ENCODE assay signal across 13 cellular contexts in the genomic region with DNA sequence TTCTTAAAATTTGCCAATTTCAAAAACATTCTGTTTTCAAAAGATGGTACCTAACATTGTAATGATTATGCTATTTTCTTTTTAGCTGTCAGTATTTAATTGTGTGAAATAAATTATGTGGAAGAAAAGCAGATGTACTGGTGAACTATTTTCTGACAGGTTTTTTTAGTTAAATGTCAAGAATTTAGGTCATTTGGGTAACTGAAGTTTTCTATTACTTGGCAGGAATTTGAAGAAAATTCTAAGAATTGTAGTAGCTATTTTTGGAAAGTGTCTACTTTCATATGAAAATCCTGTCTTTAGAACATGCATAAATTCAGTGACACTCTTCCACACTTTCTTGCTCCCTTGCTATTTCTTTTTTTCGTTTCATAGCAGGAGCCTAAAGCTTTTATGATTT. TPM values are rescaled to one million over a fixed set of nuclear protein-coding genes. Genes with fewer than 3 reads are reported as not detected.
DNase-seq lines count a peak whose midpoint lies in the region; ATAC-seq and TF ChIP-seq lines count a peak whose summit lies in the region.
"Had no signal": no experiment of that assay in that cellular context is flagged by ENCODE, and none has a peak within 500 bp of the region (broad histone marks: within the 10 kb centered on the region; RNA-seq: fewer than 3 reads in every experiment).

No MANE protein-coding gene starts in this region.

- no peak overlapping the region for H3K4me3 ChIP-seq in CD8-positive, alpha-beta T cell (ENCODE audit: low read depth, low read length)
- H3K4me3 ChIP-seq: transverse colon had no signal

- CTCF ChIA-PET in CD8-positive, alpha-beta T cell (lab: Charles Lee), result interaction anchor here (0.6 to 2.8 kb wide), 10 partner anchors 11 to 98 kb away, joined by 3 to 17 read pairs (median 4); no protein-coding TSS in a partner anchor
- CTCF ChIA-PET in activated CD8-positive, alpha-beta T cell treated with anti-CD3 and anti-CD28 coated beads, Interleukin-2, amount 10 ng/mL, durations not matched to agents 7 days and 5 days (lab: Charles Lee), result interaction anchor here (1.0 to 4.6 kb wide), 13 partner anchors 7 to 90 kb away, joined by 3 to 45 read pairs (median 6); no protein-coding TSS in a partner anchor

- H3K27ac ChIP-seq in CD8-positive, alpha-beta T cell (ENCODE audit: low read depth, low read length), result peak overlapping the region; percentile 17
- H3K27ac ChIP-seq: foreskin keratinocyte, transverse colon had no signal

- no peak for DNase-seq in CD8-positive, alpha-beta T cell
- no peak for DNase-seq in HFFc6
- DNase-seq in activated CD8-positive, alpha-beta T cell treated with anti-CD3 and anti-CD28 coated beads, Interleukin-2, amount 10 ng/mL, durations not matched to agents 7 days and 5 days, result no peak
- no peak for DNase-seq in naive B cell
- DNase-seq in GM10266 (ENCODE audit: extremely low spot score), result no peak
- no peak for DNase-seq in SIG-M5 (lab: John Stamatoyannopoulos, UW)
- DNase-seq: amygdala, foreskin keratinocyte, left colon, NCI-H187, transverse colon had no signal

- H3K9me3 ChIP-seq in CD8-positive, alpha-beta T cell (ENCODE audit: low read length), result no peaks in the 10 kb centered on the region
- H3K9me3 ChIP-seq: transverse colon had no signal

- no peak for ATAC-seq in CD8-positive, alpha-beta T cell
- ATAC-seq in activated CD8-positive, alpha-beta T cell treated with anti-CD3 and anti-CD28 coated beads, Interleukin-2, amount 10 ng/mL, durations not matched to agents 7 days and 5 days, result no peak
- ATAC-seq in naive B cell (ENCODE audit: low read depth in 2 of 2), result no peak
- ATAC-seq in GM19463 (IDR thresholded peaks at IDR 0.05; ENCODE audit: unreplicated experiment), result no peak
- ATAC-seq: foreskin keratinocyte, left colon had no signal

- H3K36me3 Mint-ChIP-seq in CD8-positive, alpha-beta T cell, result no peaks in the 10 kb centered on the region
- H3K36me3 Mint-ChIP-seq in HFFc6 (ENCODE audit: low read depth), result peaks cover 10% of the 10 kb centered on the region
- peaks cover 14% of the 10 kb centered on the region for H3K36me3 Mint-ChIP-seq in activated CD8-positive, alpha-beta T cell treated with anti-CD3 and anti-CD28 coated beads, Interleukin-2, amount 10 ng/mL, durations not matched to agents 7 days and 5 days (ENCODE audit: low read depth)
- no peaks in the 10 kb centered on the region for H3K36me3 Mint-ChIP-seq in naive B cell

- POLR2A ChIA-PET in CD8-positive, alpha-beta T cell (lab: Charles Lee), result interaction anchor here (0.7 to 3.4 kb wide), 7 partner anchors 11 to 91 kb away, joined by 3 to 32 read pairs (median 4); no protein-coding TSS in a partner anchor
- POLR2A ChIA-PET in activated CD8-positive, alpha-beta T cell treated with anti-CD3 and anti-CD28 coated beads, Interleukin-2, amount 10 ng/mL, durations not matched to agents 7 days and 5 days (lab: Charles Lee), result interaction anchor here (0.7 to 2.9 kb wide), 8 partner anchors 9 to 54 kb away, joined by 3 to 32 read pairs (median 4); no protein-coding TSS in a partner anchor

- no peaks in the 10 kb centered on the region for H3K36me3 ChIP-seq in CD8-positive, alpha-beta T cell (ENCODE audit: insufficient read depth, low read length)
- H3K36me3 ChIP-seq: transverse colon had no signal

- no peaks in the 10 kb centered on the region for H3K27me3 Mint-ChIP-seq in CD8-positive, alpha-beta T cell (ENCODE audit: low read depth)
- H3K27me3 Mint-ChIP-seq in HFFc6 (ENCODE audit: insufficient read depth) (no peaks in the 10 kb centered on the region), naive B cell (no peaks in the 10 kb centered on the region)
- H3K27me3 Mint-ChIP-seq in activated CD8-positive, alpha-beta T cell treated with anti-CD3 and anti-CD28 coated beads, Interleukin-2, amount 10 ng/mL, durations not matched to agents 7 days and 5 days (ENCODE audit: low read depth), result no peaks in the 10 kb centered on the region

- no peaks in the 10 kb centered on the region for H3K27me3 ChIP-seq in CD8-positive, alpha-beta T cell (ENCODE audit: insufficient read depth, low read length)
- H3K27me3 ChIP-seq: foreskin keratinocyte, transverse colon had no signal

- no peak for TF ChIP-seq CTCF in CD8-positive, alpha-beta T cell (IDR thresholded peaks at IDR 0.05)
- TF ChIP-seq CTCF in HFFc6 (IDR thresholded peaks at IDR 0.05), result no peak
- TF ChIP-seq CTCF in GM10266 (IDR thresholded peaks at IDR 0.05; ENCODE audit: control insufficient read depth, insufficient read depth, low read depth, missing control alignments), result no peak

- H3K4me1 ChIP-seq in CD8-positive, alpha-beta T cell (ENCODE audit: insufficient read depth, low read length), result peaks cover 68% of the 10 kb centered on the region
- H3K4me1 ChIP-seq: transverse colon had no signal

- H3K27ac Mint-ChIP-seq in CD8-positive, alpha-beta T cell, result peak overlapping the region; percentile 98
- H3K27ac Mint-ChIP-seq in HFFc6 (peak overlapping the region; percentile 5; the same call in 1 of the 2 replicates), naive B cell (peak overlapping the region in 4 of 6 donors; percentile 16 to 75 (median 44))
- H3K27ac Mint-ChIP-seq in activated CD8-positive, alpha-beta T cell treated with anti-CD3 and anti-CD28 coated beads, Interleukin-2, amount 10 ng/mL, durations not matched to agents 7 days and 5 days, result peak overlapping the region; percentile 87

- intact Hi-C loops in CD8-positive, alpha-beta T cell (cut with DNase I, micrococcal nuclease), result loop anchor here (1.0 to 5.0 kb wide), 3 partner anchors 11 to 88 kb away; no protein-coding TSS in a partner anchor

- peaks cover 3% of the 10 kb centered on the region for H3K9me3 Mint-ChIP-seq in CD8-positive, alpha-beta T cell
- H3K9me3 Mint-ChIP-seq in HFFc6, result no peaks in the 10 kb centered on the region
- no peaks in the 10 kb centered on the region for H3K9me3 Mint-ChIP-seq in activated CD8-positive, alpha-beta T cell treated with anti-CD3 and anti-CD28 coated beads, Interleukin-2, amount 10 ng/mL, durations not matched to agents 7 days and 5 days (ENCODE audit: insufficient read depth)
- peaks cover 0 to 2% (median 0%) of the 10 kb centered on the region in 7 donors for H3K9me3 Mint-ChIP-seq in naive B cell

- peaks cover 72% of the 10 kb centered on the region for H3K4me1 Mint-ChIP-seq in CD8-positive, alpha-beta T cell (ENCODE audit: low read depth)
- H3K4me1 Mint-ChIP-seq in HFFc6 (ENCODE audit: low read depth), result peaks cover 62% of the 10 kb centered on the region
- H3K4me1 Mint-ChIP-seq in activated CD8-positive, alpha-beta T cell treated with anti-CD3 and anti-CD28 coated beads, Interleukin-2, amount 10 ng/mL, durations not matched to agents 7 days and 5 days (ENCODE audit: low read depth), result peaks cover 67% of the 10 kb centered on the region
- peaks cover 38 to 57% (median 41%) of the 10 kb centered on the region in 3 donors for H3K4me1 Mint-ChIP-seq in naive B cell

- H3K4me3 Mint-ChIP-seq in CD8-positive, alpha-beta T cell, result peak overlapping the region; percentile 59
- H3K4me3 Mint-ChIP-seq in HFFc6, result no peak overlapping the region; the same call in 1 of the 2 replicates
- H3K4me3 Mint-ChIP-seq in activated CD8-positive, alpha-beta T cell treated with anti-CD3 and anti-CD28 coated beads, Interleukin-2, amount 10 ng/mL, durations not matched to agents 7 days and 5 days, result peak overlapping the region; percentile 66
- H3K4me3 Mint-ChIP-seq in naive B cell, result no peak overlapping the region

RNA-seq across cellular contexts. Expression of gene PTPRC, which starts 28.5 kb away (rescaled TPM):
- total RNA-seq in CD8-positive, alpha-beta T cell, result 100 to 1,000 TPM; 603 to 634 TPM
- under 1 TPM; 0.19 to 0.96 (median 0.79) TPM for total RNA-seq in HFFc6 (2021; fragmentation: NEBNext Ultra II Directional; extraction: Animal tissue kit (Norgen Biotek cat#: 25700))
- total RNA-seq in activated CD8-positive, alpha-beta T cell treated with anti-CD3 and anti-CD28 coated beads, Interleukin-2, amount 10 ng/mL, durations not matched to agents 7 days and 5 days, result 100 to 1,000 TPM; 604 to 619 TPM
- 1,000 to 10,000 TPM in 1 of 6 donors, 100 to 1,000 TPM in 5; 771 to 1,016 (median 851) TPM for polyA plus RNA-seq in naive B cell (ENCODE audit: low read depth in 6 of 6)
- total RNA-seq: foreskin keratinocyte, NCI-H460 had no signal
- polyA plus RNA-seq: foreskin keratinocyte had no signal

Comparison
In these comparisons a context has a peak if more than half of its experiments do, and no peak if none do; other contexts are left out.
1. H3K27ac Mint-ChIP-seq: peak in every context shown above with its lines; median percentile 98 in CD8-positive, alpha-beta T cell; 87 in activated CD8-positive, alpha-beta T cell treated with anti-CD3 and anti-CD28 coated beads, Interleukin-2, amount 10 ng/mL, durations not matched to agents 7 days and 5 days; 44 in naive B cell; 5 in HFFc6.
2. H3K4me3 Mint-ChIP-seq: peak in CD8-positive, alpha-beta T cell (single experiment) and activated CD8-positive, alpha-beta T cell treated with anti-CD3 and anti-CD28 coated beads, Interleukin-2, amount 10 ng/mL, durations not matched to agents 7 days and 5 days (single experiment); none in HFFc6 (single experiment) and naive B cell (0 of 8).
3. RNA of gene PTPRC, which starts 28.5 kb away (total RNA-seq): 603 to 634 TPM in CD8-positive, alpha-beta T cell and 604 to 619 TPM in activated CD8-positive, alpha-beta T cell treated with anti-CD3 and anti-CD28 coated beads, Interleukin-2, amount 10 ng/mL, durations not matched to agents 7 days and 5 days; 0.19 to 0.96 TPM in HFFc6; every median in the first group is over 100 times any median in the second.